In the genomic region with DNA sequence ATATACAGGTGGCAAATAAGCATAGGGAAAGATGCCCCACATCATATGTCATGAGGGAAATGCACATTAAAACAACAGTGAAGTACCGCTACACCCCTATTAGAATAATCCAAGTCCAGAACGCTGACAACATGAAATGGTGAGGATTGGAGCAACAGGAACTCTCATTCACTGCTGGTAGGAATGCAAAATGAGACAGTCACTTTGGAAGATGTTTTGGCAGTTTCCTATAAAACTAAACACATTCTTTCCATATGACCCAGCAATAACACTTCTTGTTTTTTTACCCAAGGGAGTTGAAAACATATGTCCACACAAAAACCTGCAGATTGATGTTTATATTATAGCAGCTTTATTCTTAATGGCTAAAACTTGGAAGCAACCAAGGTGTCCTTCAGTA, we compare ENCODE assay signal across 18 cellular contexts.
DNase-seq lines count a peak whose midpoint lies in the region; FAIRE-seq and TF ChIP-seq lines count a peak whose summit lies in the region.
"Had no signal": no experiment of that assay in that cellular context is flagged by ENCODE, and none has a peak within 500 bp of the region (broad histone marks: within the 10 kb centered on the region; RNA-seq: fewer than 3 reads in every experiment).

No MANE protein-coding gene starts in this region.

- DNase-seq in HCEC 1CT (peak; percentile 6), cardiac fibroblast (ENCODE audit: low read depth in 2 of 2) (peak; percentile 18 to 63), fibroblast of villous mesenchyme (ENCODE audit: low read depth) (peak; percentile 3), NCI-H446 (lab: John Stamatoyannopoulos, UW) (no peak), GM12891 (ENCODE audit: insufficient read length, low spot score) (no peak), GDM1 (lab: John Stamatoyannopoulos, UW) (no peak), HUDEP-2 (lab: John Stamatoyannopoulos, UW; ENCODE audit: unreplicated experiment in 76 of 76) (no peak)
- DNase-seq: BE2C; CD4-positive, alpha-beta memory T cell; DMS79; KG1; NCI-H1436; NCI-H2029; NCI-H2171; NCI-H446 treated with DMSO at 0.1 percent for 48 hours; NK-92 treated with Interleukin-12 subunit alpha and Interleukin-12 subunit beta, amount 100 ng/mL, for 24 hours; SHP77 treated with DMSO at 0.1 percent for 48 hours had no signal

- FAIRE-seq in GM12891 (lab: Jason Lieb, UNC), result no peak
- FAIRE-seq: HepG2 had no signal

- no peak for TF ChIP-seq POLR2A in GM12891 (IDR thresholded peaks at IDR 0.05; ENCODE audit: low read depth, low read length)

- no peak overlapping the region for H3K4me3 ChIP-seq in cardiac fibroblast (replicated peaks in 1 of 2; ENCODE audit: low read depth in 2 of 2, low read length in 2 of 2)
- H3K4me3 ChIP-seq in fibroblast of villous mesenchyme (ENCODE audit: low read depth, low read length), result no peak overlapping the region

- TF ChIP-seq CTCF in cardiac fibroblast (IDR thresholded peaks at IDR 0.05; ENCODE audit: low read depth, low read length) (no peak), fibroblast of villous mesenchyme (IDR thresholded peaks at IDR 0.05; ENCODE audit: insufficient read depth, low read depth, low read length) (no peak)

TF ChIP-seq in GM12891, 5 proteins besides CTCF, POLR2A, EP300 and RAD21:
- TF ChIP-seq PAX5 (IDR thresholded peaks at IDR 0.05; ENCODE audit: insufficient read depth, low read length, severe bottlenecking) (no peak), POLR2AphosphoS5 (IDR thresholded peaks at IDR 0.05; ENCODE audit: low read depth, low read length) (no peak), TAF1 (IDR thresholded peaks at IDR 0.05; ENCODE audit: low read depth, low read length) (no peak)

Comparison
In these comparisons a context has a peak if more than half of its experiments do, and no peak if none do; other contexts are left out.
1. DNase-seq: peak in HCEC 1CT (single experiment), cardiac fibroblast (2 of 2) and fibroblast of villous mesenchyme (single experiment); none in NCI-H446 (0 of 2), GM12891 (single experiment), GDM1 (single experiment) and HUDEP-2 (0 of 76).